Comparison of ENCODE assay signal across 28 cellular contexts in the genomic region with DNA sequence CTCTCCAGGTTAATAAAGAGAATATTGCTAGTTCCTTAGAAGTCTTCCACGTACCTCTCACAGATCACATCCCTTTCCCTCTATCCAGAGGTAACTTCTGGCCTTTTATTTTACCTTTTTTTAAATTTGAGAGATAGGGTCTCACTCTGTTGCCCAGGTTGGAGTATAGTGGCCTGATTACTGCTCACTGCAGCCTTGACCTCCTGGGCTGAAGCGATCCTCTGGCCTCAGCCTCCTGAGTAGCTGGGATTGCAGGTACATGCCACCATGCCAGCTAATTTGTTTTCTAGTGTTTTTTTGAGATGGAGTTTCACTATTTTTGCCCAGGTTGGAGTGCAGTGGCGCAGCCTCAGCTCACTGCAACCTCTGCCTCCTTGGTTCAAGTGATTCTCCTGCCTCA.
"Had no signal": no experiment of that assay in that cellular context is flagged by ENCODE, and none has a peak within 500 bp of the region (broad histone marks: within the 10 kb centered on the region; RNA-seq: fewer than 3 reads in every experiment).

No MANE protein-coding gene starts in this region.

- H3K27me3 ChIP-seq: stomach, suprapubic skin, testis, thyroid gland, tibial artery, tibial nerve, transverse colon, upper lobe of left lung, upper lobe of right lung, uterus, vagina had no signal

- ATAC-seq: stimulated activated effector memory CD8-positive, alpha-beta T cell treated with anti-CD3 and anti-CD28 coated beads, Interleukin-12 subunit alpha, Interleukin-12 subunit beta, amount 100 ng/mL, for 72 hours; stimulated activated memory B cell treated with anti-CD40 and anti-IgM and Interleukin-4, amounts not matched to agents 10 μg/mL and 1 μg/mL and 100 μg/mL, for 72 hours; stimulated activated naive B cell treated with anti-CD40 and anti-IgM and Interleukin-4, amounts not matched to agents 10 μg/mL and 1 μg/mL and 100 μg/mL, for 72 hours; stimulated activated naive CD8-positive, alpha-beta T cell treated with anti-CD3 and anti-CD28 coated beads, Interleukin-15, amount 100 ng/mL, for 72 hours; stimulated activated naive CD8-positive, alpha-beta T cell treated with anti-CD3 and anti-CD28 coated beads, Interleukin-15, Interleukin-2, amounts not matched to agents 100 U/mL and 50 U/mL, for 24 hours; upper lobe of right lung had no signal

- H3K4me1 ChIP-seq: testis had no signal

- H3K36me3 ChIP-seq: suprapubic skin, thoracic aorta, thyroid gland, tibial artery, transverse colon, upper lobe of left lung, upper lobe of right lung, uterus, vagina had no signal

- H3K4me1 Mint-ChIP-seq: stimulated activated effector memory CD8-positive, alpha-beta T cell treated with anti-CD3 and anti-CD28 coated beads, Interleukin-12 subunit alpha, Interleukin-12 subunit beta, amount 100 ng/mL, for 72 hours; stimulated activated memory B cell treated with anti-CD40 and anti-IgM and Interleukin-4, amounts not matched to agents 10 μg/mL and 1 μg/mL and 100 μg/mL, for 72 hours; stimulated activated naive B cell treated with anti-CD40 and anti-IgM and Interleukin-4, amounts not matched to agents 10 μg/mL and 1 μg/mL and 100 μg/mL, for 72 hours; stimulated activated naive CD8-positive, alpha-beta T cell treated with anti-CD3 and anti-CD28 coated beads, Interleukin-15, amount 100 ng/mL, for 72 hours had no signal

- H3K27ac Mint-ChIP-seq: stimulated activated effector memory CD8-positive, alpha-beta T cell treated with anti-CD3 and anti-CD28 coated beads, Interleukin-12 subunit alpha, Interleukin-12 subunit beta, amount 100 ng/mL, for 72 hours; stimulated activated memory B cell treated with anti-CD40 and anti-IgM and Interleukin-4, amounts not matched to agents 10 μg/mL and 1 μg/mL and 100 μg/mL, for 72 hours; stimulated activated naive B cell treated with anti-CD40 and anti-IgM and Interleukin-4, amounts not matched to agents 10 μg/mL and 1 μg/mL and 100 μg/mL, for 72 hours; stimulated activated naive CD8-positive, alpha-beta T cell treated with anti-CD3 and anti-CD28 coated beads, Interleukin-15, amount 100 ng/mL, for 72 hours; stimulated activated naive CD8-positive, alpha-beta T cell treated with anti-CD3 and anti-CD28 coated beads, Interleukin-15, Interleukin-2, amounts not matched to agents 100 ng/mL and 50 ng/mL, for 24 hours; type B pancreatic cell had no signal

- H3K9me3 ChIP-seq: stomach, suprapubic skin, testis, thoracic aorta, thyroid gland, tibial artery, tibial nerve, transverse colon, upper lobe of left lung, upper lobe of right lung, uterus, vagina had no signal

- H3K9me3 Mint-ChIP-seq: stimulated activated effector memory CD8-positive, alpha-beta T cell treated with anti-CD3 and anti-CD28 coated beads, Interleukin-12 subunit alpha, Interleukin-12 subunit beta, amount 100 ng/mL, for 72 hours; stimulated activated memory B cell treated with anti-CD40 and anti-IgM and Interleukin-4, amounts not matched to agents 10 μg/mL and 1 μg/mL and 100 μg/mL, for 72 hours; stimulated activated naive CD8-positive, alpha-beta T cell treated with anti-CD3 and anti-CD28 coated beads, Interleukin-15, amount 100 ng/mL, for 72 hours; stimulated activated naive CD8-positive, alpha-beta T cell treated with anti-CD3 and anti-CD28 coated beads, Interleukin-15, Interleukin-2, amounts not matched to agents 100 ng/mL and 50 ng/mL, for 24 hours had no signal

- H3K27ac ChIP-seq: stomach, suprapubic skin, testis, thoracic aorta, thyroid gland, tibial artery, tibial nerve, transverse colon, upper lobe of left lung, upper lobe of right lung, uterus, vagina had no signal

- H3K4me3 ChIP-seq: stomach, suprapubic skin, testis, thoracic aorta, thyroid gland, tibial artery, tibial nerve, transverse colon, upper lobe of left lung, upper lobe of right lung, uterus, vagina had no signal

- H3K27me3 Mint-ChIP-seq: stimulated activated naive CD8-positive, alpha-beta T cell treated with anti-CD3 and anti-CD28 coated beads, Interleukin-15, amount 100 ng/mL, for 72 hours; type B pancreatic cell had no signal

- DNase-seq: stimulated activated CD4-positive, alpha-beta T cell treated with anti-CD3 and anti-CD28 coated beads, Interleukin-2, amount 100 ng/mL, for 48 hours; stimulated activated CD4-positive, alpha-beta T cell treated with anti-CD3 and anti-CD28 coated beads, Interleukin-4, amount 100 ng/mL, for 1 hour; stimulated activated CD4-positive, alpha-beta T cell treated with anti-CD3 and anti-CD28 coated beads, Interleukin-4, amount 100 ng/mL, for 24 hours; stimulated activated CD4-positive, alpha-beta T cell treated with anti-CD3 and anti-CD28 coated beads, Interleukin-4, amount 100 ng/mL, for 4 hours; stimulated activated CD8-positive, alpha-beta memory T cell treated with anti-CD3 and anti-CD28 coated beads, Interleukin-4, amount 100 ng/mL, for 48 hours; stimulated activated naive B cell treated with anti-CD40 and anti-IgM and Interleukin-4, amounts not matched to agents 10 μg/mL and 1 μg/mL and 100 μg/mL, for 72 hours; stimulated activated naive CD4-positive, alpha-beta T cell; stimulated activated naive CD4-positive, alpha-beta T cell treated with Interleukin-2 at 50 U/mL for 16 hours; stimulated activated naive CD8-positive, alpha-beta T cell treated with anti-CD3 and anti-CD28 coated beads, Interleukin-15, amount 100 ng/mL, for 72 hours; stimulated activated naive CD8-positive, alpha-beta T cell treated with anti-CD3 and anti-CD28 coated beads, Interleukin-15, Interleukin-2, amounts not matched to agents 100 U/mL and 50 U/mL, for 24 hours; stomach; substantia nigra; testis; thyroid gland; tibial artery; transverse colon; upper lobe of left lung; upper lobe of right lung; uterus had no signal

- H3K4me3 Mint-ChIP-seq: stimulated activated effector memory CD8-positive, alpha-beta T cell treated with anti-CD3 and anti-CD28 coated beads, Interleukin-12 subunit alpha, Interleukin-12 subunit beta, amount 100 ng/mL, for 72 hours; stimulated activated memory B cell treated with anti-CD40 and anti-IgM and Interleukin-4, amounts not matched to agents 10 μg/mL and 1 μg/mL and 100 μg/mL, for 72 hours; stimulated activated naive B cell treated with anti-CD40 and anti-IgM and Interleukin-4, amounts not matched to agents 10 μg/mL and 1 μg/mL and 100 μg/mL, for 72 hours; stimulated activated naive CD8-positive, alpha-beta T cell treated with anti-CD3 and anti-CD28 coated beads, Interleukin-15, amount 100 ng/mL, for 72 hours; stimulated activated naive CD8-positive, alpha-beta T cell treated with anti-CD3 and anti-CD28 coated beads, Interleukin-15, Interleukin-2, amounts not matched to agents 100 ng/mL and 50 ng/mL, for 24 hours; type B pancreatic cell had no signal

- FAIRE-seq: urothelium cell line had no signal

- H3K36me3 Mint-ChIP-seq: stimulated activated effector memory CD8-positive, alpha-beta T cell treated with anti-CD3 and anti-CD28 coated beads, Interleukin-12 subunit alpha, Interleukin-12 subunit beta, amount 100 ng/mL, for 72 hours; stimulated activated memory B cell treated with anti-CD40 and anti-IgM and Interleukin-4, amounts not matched to agents 10 μg/mL and 1 μg/mL and 100 μg/mL, for 72 hours; stimulated activated naive B cell treated with anti-CD40 and anti-IgM and Interleukin-4, amounts not matched to agents 10 μg/mL and 1 μg/mL and 100 μg/mL, for 72 hours had no signal
